27 cellular contexts compared by ENCODE assay signal in genomic region chr4:18111100-18111499, GRCh38.
DNase-seq lines count a peak whose midpoint lies in the region; ATAC-seq, FAIRE-seq and TF ChIP-seq lines count a peak whose summit lies in the region.
"Had no signal": no experiment of that assay in that cellular context is flagged by ENCODE, and none has a peak within 500 bp of the region (broad histone marks: within the 10 kb centered on the region; RNA-seq: fewer than 3 reads in every experiment).

No MANE protein-coding gene starts in this region.

- H3K27me3 Mint-ChIP-seq in MCF 10A (ENCODE audit: insufficient read depth, unreplicated experiment) (no peaks in the 10 kb centered on the region), T-helper 17 cell (peaks cover 31% of the 10 kb centered on the region)
- H3K27me3 Mint-ChIP-seq in activated naive CD8-positive, alpha-beta T cell treated with anti-CD3 and anti-CD28 coated beads for 36 hours, result peaks cover 23% of the 10 kb centered on the region

- H3K9ac ChIP-seq in mammary epithelial cell (ENCODE audit: insufficient read depth, low read length) (no peak overlapping the region), endothelial cell of umbilical vein (replicated peaks; ENCODE audit: extremely low read depth, insufficient read depth, low read length) (no peak overlapping the region)
- H3K9ac ChIP-seq: BLaER1, GM23248 had no signal

- DNase-seq in MCF 10A (ENCODE audit: unreplicated experiment), result peak; percentile 35
- DNase-seq in mammary epithelial cell, result no peak
- DNase-seq in endothelial cell of umbilical vein (ENCODE audit: low read depth, low spot score), result peak; percentile 17
- peak; percentile 9 for DNase-seq in iPS DF 19.7 (ENCODE audit: low read depth, low spot score)
- no peak for DNase-seq in activated naive CD8-positive, alpha-beta T cell treated with anti-CD3 and anti-CD28 coated beads for 36 hours
- DNase-seq in activated gamma-delta T cell treated with Interleukin-2 at 50 U/mL for 16 hours, result no peak
- no peak for DNase-seq in T-helper 17 cell
- DNase-seq: ACHN; CD4-positive, alpha-beta T cell; COR-L47; DMS79; GM23248; KG1; NCI-H1105; NCI-H146; NCI-H2029 treated with DMSO at 0.1 percent for 48 hours; NCI-H226; NCI-H510A treated with DMSO at 0.1 percent for 48 hours; NCI-H774; NK-92 treated with Interleukin-12 subunit alpha and Interleukin-12 subunit beta, amount 100 ng/mL, for 24 hours had no signal

- no peak overlapping the region for H3K4me3 Mint-ChIP-seq in MCF 10A (ENCODE audit: unreplicated experiment)
- no peak overlapping the region for H3K4me3 Mint-ChIP-seq in activated naive CD8-positive, alpha-beta T cell treated with anti-CD3 and anti-CD28 coated beads for 36 hours
- no peak overlapping the region for H3K4me3 Mint-ChIP-seq in T-helper 17 cell
- H3K4me3 Mint-ChIP-seq: CD4-positive, alpha-beta T cell had no signal

- TF ChIP-seq POLR2A in endothelial cell of umbilical vein (IDR thresholded peaks at IDR 0.05; ENCODE audit: low read depth, low read length), result no peak

- H3K27me3 ChIP-seq in mammary epithelial cell (ENCODE audit: insufficient read depth, low read length) (peaks cover 3% of the 10 kb centered on the region), endothelial cell of umbilical vein (ENCODE audit: control insufficient read depth in 2 of 2, insufficient read depth in 2 of 2, low read length in 2 of 2) (no peaks in the 10 kb centered on the region)
- H3K27me3 ChIP-seq: BLaER1, SJSA1 had no signal

- H2AFZ ChIP-seq in mammary epithelial cell (ENCODE audit: low read depth, low read length) (no peak overlapping the region), endothelial cell of umbilical vein (ENCODE audit: low read depth, low read length) (no peak overlapping the region)
- H2AFZ ChIP-seq: GM23248 had no signal

- H4K20me1 ChIP-seq in mammary epithelial cell (ENCODE audit: insufficient read depth, low read length), result no peaks in the 10 kb centered on the region
- no peaks in the 10 kb centered on the region for H4K20me1 ChIP-seq in endothelial cell of umbilical vein (replicated peaks; ENCODE audit: control insufficient read depth, extremely low read depth, insufficient read depth, low read length)
- H4K20me1 ChIP-seq: BLaER1 had no signal

- WGBS in mammary epithelial cell (ENCODE audit: low coverage, missing lambda C conversion rate), result 19% methylated on average over 4 of the region's 4 CpGs

- no peaks in the 10 kb centered on the region for H3K9me1 ChIP-seq in endothelial cell of umbilical vein (replicated peaks; ENCODE audit: control insufficient read depth, extremely low read depth, insufficient read depth, low read length)

- ATAC-seq in GM21423 (IDR thresholded peaks at IDR 0.05; ENCODE audit: unreplicated experiment) (no peak), T-helper 17 cell (no peak)
- ATAC-seq: Panc1 had no signal

- no peaks in the 10 kb centered on the region for H3K9me3 Mint-ChIP-seq in MCF 10A (ENCODE audit: unreplicated experiment)
- H3K9me3 Mint-ChIP-seq in activated naive CD8-positive, alpha-beta T cell treated with anti-CD3 and anti-CD28 coated beads for 36 hours, result no peaks in the 10 kb centered on the region
- H3K9me3 Mint-ChIP-seq: CD4-positive, alpha-beta T cell had no signal

- H3K36me3 ChIP-seq in mammary epithelial cell (ENCODE audit: insufficient read depth, low read length), result no peaks in the 10 kb centered on the region
- H3K36me3 ChIP-seq in endothelial cell of umbilical vein (ENCODE audit: control insufficient read depth in 2 of 2, extremely low read depth in 1 of 2, insufficient read depth in 2 of 2, low read length in 2 of 2), result no peaks in the 10 kb centered on the region
- H3K36me3 ChIP-seq: BLaER1, HAP-1, SJSA1 had no signal

- no peak for TF ChIP-seq CTCF in MCF 10A (IDR thresholded peaks at IDR 0.05; ENCODE audit: unreplicated experiment)
- no peak for TF ChIP-seq CTCF in mammary epithelial cell (conservative IDR thresholded peaks at IDR 0.05 in 1 of 2, IDR thresholded peaks at IDR 0.05 in 1 of 2; ENCODE audit: extremely low read depth in 1 of 2, insufficient read depth in 1 of 2, low read depth in 1 of 2, low read length in 2 of 2)
- no peak for TF ChIP-seq CTCF in endothelial cell of umbilical vein (IDR thresholded peaks at IDR 0.05; ENCODE audit: extremely low read depth in 1 of 2, insufficient read depth in 1 of 2, low read depth in 1 of 2, low read length in 2 of 2)

- no peak overlapping the region for H3K27ac Mint-ChIP-seq in MCF 10A (ENCODE audit: low read depth, unreplicated experiment)
- no peak overlapping the region for H3K27ac Mint-ChIP-seq in activated naive CD8-positive, alpha-beta T cell treated with anti-CD3 and anti-CD28 coated beads for 36 hours
- H3K27ac Mint-ChIP-seq in T-helper 17 cell, result no peak overlapping the region
- H3K27ac Mint-ChIP-seq: CD4-positive, alpha-beta T cell had no signal

- BruUV-seq in MCF 10A (replicated peaks; lab: Mats Ljungman, UMichigan) (no TSS peak), mammary epithelial cell (replicated peaks; lab: Mats Ljungman, UMichigan) (no TSS peak), endothelial cell of umbilical vein (replicated peaks; lab: Mats Ljungman, UMichigan) (no TSS peak)

- dilution Hi-C loops in mammary epithelial cell (cut with HindIII; ENCODE audit: low sequenced_read_pairs) (no loop called here), endothelial cell of umbilical vein (cut with MboI; ENCODE audit: extremely low pct_ligation_motif_present, low sequenced_read_pairs) (no loop called here)

- peaks cover 13% of the 10 kb centered on the region for H3K4me1 Mint-ChIP-seq in MCF 10A (ENCODE audit: insufficient read depth, unreplicated experiment)
- H3K4me1 Mint-ChIP-seq in activated naive CD8-positive, alpha-beta T cell treated with anti-CD3 and anti-CD28 coated beads for 36 hours, result no peaks in the 10 kb centered on the region
- no peaks in the 10 kb centered on the region for H3K4me1 Mint-ChIP-seq in T-helper 17 cell

- FAIRE-seq in endothelial cell of umbilical vein (lab: Jason Lieb, UNC), result no peak
- FAIRE-seq: HTR-8/SVneo had no signal

- in situ Hi-C loops in mammary epithelial cell (cut with MboI; ENCODE audit: low sequenced_read_pairs in 2 of 2), result no loop called here

- H3K36me3 Mint-ChIP-seq in MCF 10A (ENCODE audit: insufficient read depth, unreplicated experiment), result no peaks in the 10 kb centered on the region
- no peaks in the 10 kb centered on the region for H3K36me3 Mint-ChIP-seq in activated naive CD8-positive, alpha-beta T cell treated with anti-CD3 and anti-CD28 coated beads for 36 hours
- peaks cover 2% of the 10 kb centered on the region for H3K36me3 Mint-ChIP-seq in T-helper 17 cell (ENCODE audit: low read depth)

- intact Hi-C loops in MCF 10A (cut with micrococcal nuclease) (no loop called here), mammary epithelial cell (cut with micrococcal nuclease) (no loop called here), endothelial cell of umbilical vein (cut with micrococcal nuclease) (no loop called here)

- POLR2A ChIA-PET in MCF 10A (lab: Yijun Ruan, JAX), result interaction anchor here (1.0 kb wide), 1 partner anchor 34 kb away, joined by 3 read pairs; no protein-coding TSS in a partner anchor
- POLR2A ChIA-PET in endothelial cell of umbilical vein (lab: Charles Lee), result no interaction called here

- H3K79me2 ChIP-seq in mammary epithelial cell (ENCODE audit: insufficient read depth, low read length), result no peaks in the 10 kb centered on the region
- H3K79me2 ChIP-seq in endothelial cell of umbilical vein (ENCODE audit: control insufficient read depth, insufficient read depth, low read length), result no peaks in the 10 kb centered on the region

- CTCF ChIA-PET in MCF 10A (lab: Yijun Ruan, JAX) (no interaction called here), mammary epithelial cell (lab: Charles Lee; ENCODE audit: low non-redundant PET) (no interaction called here), endothelial cell of umbilical vein (lab: Charles Lee) (no interaction called here)

- H3K27ac ChIP-seq in mammary epithelial cell (ENCODE audit: insufficient read depth, low read depth, low read length) (no peak overlapping the region), endothelial cell of umbilical vein (ENCODE audit: insufficient read depth, low read depth, low read length) (no peak overlapping the region)
- H3K27ac ChIP-seq: 22Rv1, BLaER1, GM23248, SJSA1 had no signal

- H3K4me1 ChIP-seq in mammary epithelial cell (ENCODE audit: insufficient read depth, low read length) (no peaks in the 10 kb centered on the region), endothelial cell of umbilical vein (ENCODE audit: control insufficient read depth, extremely low read depth, insufficient read depth, low read length) (peaks cover 54% of the 10 kb centered on the region)
- H3K4me1 ChIP-seq: BLaER1, HAP-1, SJSA1 had no signal

- H3K4me3 ChIP-seq in mammary epithelial cell (replicated peaks in 1 of 3; ENCODE audit: insufficient read depth in 1 of 3, low read depth in 2 of 3, low read length in 3 of 3) (no peak overlapping the region), endothelial cell of umbilical vein (replicated peaks in 1 of 3; ENCODE audit: insufficient read depth in 1 of 3, low read depth in 1 of 3, low read length in 3 of 3) (no peak overlapping the region)
- H3K4me3 ChIP-seq: BLaER1, GM23248, HAP-1, SJSA1 had no signal

- no peak overlapping the region for H3K4me2 ChIP-seq in mammary epithelial cell (ENCODE audit: insufficient read depth, low read depth, low read length)
- peak overlapping the region; percentile 85 for H3K4me2 ChIP-seq in endothelial cell of umbilical vein (ENCODE audit: insufficient read depth, low read length)
- H3K4me2 ChIP-seq: BLaER1 had no signal

- no peaks in the 10 kb centered on the region for H3K9me3 ChIP-seq in mammary epithelial cell (replicated peaks; ENCODE audit: insufficient read depth, low read length)
- H3K9me3 ChIP-seq in endothelial cell of umbilical vein (replicated peaks; ENCODE audit: control insufficient read depth, insufficient read depth, low read length), result no peaks in the 10 kb centered on the region
- no peaks in the 10 kb centered on the region for H3K9me3 ChIP-seq in T-helper 17 cell (ENCODE audit: control insufficient read depth, low read length, poor library complexity, severe bottlenecking)
- H3K9me3 ChIP-seq: BLaER1, HAP-1, SJSA1 had no signal

TF ChIP-seq in endothelial cell of umbilical vein, 7 proteins besides CTCF, POLR2A, EP300 and RAD21:
- TF ChIP-seq JUN (IDR thresholded peaks at IDR 0.05; ENCODE audit: borderline replicate concordance, insufficient read depth, insufficient read length, low read depth), result no peak
- TF ChIP-seq, protein P1, sequence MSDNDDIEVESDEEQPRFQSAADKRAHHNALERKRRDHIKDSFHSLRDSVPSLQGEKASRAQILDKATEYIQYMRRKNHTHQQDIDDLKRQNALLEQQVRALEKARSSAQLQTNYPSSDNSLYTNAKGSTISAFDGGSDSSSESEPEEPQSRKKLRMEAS (IDR thresholded peaks at IDR 0.05; ENCODE audit: insufficient read depth, insufficient read length), result no peak
- no peak for TF ChIP-seq GATA2 (IDR thresholded peaks at IDR 0.05; ENCODE audit: insufficient read depth, insufficient read length, low read depth, low read length)
- no peak for TF ChIP-seq MYC (IDR thresholded peaks at IDR 0.05; ENCODE audit: low read depth, low read length)
- TF ChIP-seq EZH2 (IDR thresholded peaks at IDR 0.05; ENCODE audit: borderline replicate concordance, low read depth, low read length, severe bottlenecking), result no peak
- TF ChIP-seq POLR2AphosphoS5 (IDR thresholded peaks at IDR 0.05; ENCODE audit: insufficient read depth, low read depth, low read length), result no peak
- no peak for TF ChIP-seq FOS (IDR thresholded peaks at IDR 0.05; ENCODE audit: borderline replicate concordance, insufficient read depth, low read length)

Comparison
In these comparisons a context has a peak if more than half of its experiments do, and no peak if none do; other contexts are left out.
1. DNase-seq: peak in MCF 10A (single experiment), endothelial cell of umbilical vein (single experiment) and iPS DF 19.7 (single experiment); none in mammary epithelial cell (single experiment), activated naive CD8-positive, alpha-beta T cell treated with anti-CD3 and anti-CD28 coated beads for 36 hours (single experiment), activated gamma-delta T cell treated with Interleukin-2 at 50 U/mL for 16 hours (single experiment) and T-helper 17 cell (0 of 3).